8 cellular contexts compared by ENCODE assay signal in genomic region chr10:116742367-116743265, GRCh38. TPM values are rescaled to one million over a fixed set of nuclear protein-coding genes. Genes with fewer than 3 reads are reported as not detected.
DNase-seq lines count a peak whose midpoint lies in the region; ATAC-seq lines count a peak whose summit lies in the region.

A gene with protein sequence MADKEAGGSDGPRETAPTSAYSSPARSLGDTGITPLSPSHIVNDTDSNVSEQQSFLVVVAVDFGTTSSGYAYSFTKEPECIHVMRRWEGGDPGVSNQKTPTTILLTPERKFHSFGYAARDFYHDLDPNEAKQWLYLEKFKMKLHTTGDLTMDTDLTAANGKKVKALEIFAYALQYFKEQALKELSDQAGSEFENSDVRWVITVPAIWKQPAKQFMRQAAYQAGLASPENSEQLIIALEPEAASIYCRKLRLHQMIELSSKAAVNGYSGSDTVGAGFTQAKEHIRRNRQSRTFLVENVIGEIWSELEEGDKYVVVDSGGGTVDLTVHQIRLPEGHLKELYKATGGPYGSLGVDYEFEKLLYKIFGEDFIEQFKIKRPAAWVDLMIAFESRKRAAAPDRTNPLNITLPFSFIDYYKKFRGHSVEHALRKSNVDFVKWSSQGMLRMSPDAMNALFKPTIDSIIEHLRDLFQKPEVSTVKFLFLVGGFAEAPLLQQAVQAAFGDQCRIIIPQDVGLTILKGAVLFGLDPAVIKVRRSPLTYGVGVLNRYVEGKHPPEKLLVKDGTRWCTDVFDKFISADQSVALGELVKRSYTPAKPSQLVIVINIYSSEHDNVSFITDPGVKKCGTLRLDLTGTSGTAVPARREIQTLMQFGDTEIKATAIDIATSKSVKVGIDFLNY (minus strand): TSS chr10:116742566. CDS start chr10:116742469, 97 bp downstream.

- peak within 1 kb of the TSS; percentile 97 for H3K23ac ChIP-seq in mesendoderm (ENCODE audit: low read length)

- H3K9ac ChIP-seq in mesendoderm (ENCODE audit: low read length), result peak within 1 kb of the TSS; percentile 77

- H2BK15ac ChIP-seq in mesendoderm (replicated peaks; ENCODE audit: low read depth), result no peak within 1 kb of the TSS

- H3K4me1 Mint-ChIP-seq in activated CD8-positive, alpha-beta memory T cell treated with anti-CD3 and anti-CD28 coated beads, Interleukin-2, amount 10 ng/mL, durations not matched to agents 7 days and 5 days, result no peaks in the 10 kb centered on the region

- H3K56ac ChIP-seq in mesendoderm (ENCODE audit: low read length), result peak within 1 kb of the TSS; percentile 89

- H3K79me1 ChIP-seq in mesendoderm (ENCODE audit: low read length), result no peaks in the 10 kb centered on the region

- no peak within 1 kb of the TSS for H3K27ac Mint-ChIP-seq in activated CD8-positive, alpha-beta memory T cell treated with anti-CD3 and anti-CD28 coated beads, Interleukin-2, amount 10 ng/mL, durations not matched to agents 7 days and 5 days

- ATAC-seq in HG02623 (IDR thresholded peaks at IDR 0.05; ENCODE audit: unreplicated experiment), result peak; percentile 95
- ATAC-seq in activated CD8-positive, alpha-beta memory T cell treated with anti-CD3 and anti-CD28 coated beads, Interleukin-2, amount 10 ng/mL, durations not matched to agents 7 days and 5 days, result peak; percentile 92

- H3K18ac ChIP-seq in mesendoderm (ENCODE audit: low read length), result peak within 1 kb of the TSS; percentile 70

- no peaks in the 10 kb centered on the region for H3K36me3 ChIP-seq in mesendoderm (ENCODE audit: control insufficient read depth, insufficient read depth, low read length)

- peaks cover 2% of the 10 kb centered on the region for H3K4me1 ChIP-seq in mesendoderm (ENCODE audit: control insufficient read depth, low read depth, low read length)

- H3K36me3 Mint-ChIP-seq in activated CD8-positive, alpha-beta memory T cell treated with anti-CD3 and anti-CD28 coated beads, Interleukin-2, amount 10 ng/mL, durations not matched to agents 7 days and 5 days, result no peaks in the 10 kb centered on the region

- H4K5ac ChIP-seq in mesendoderm (ENCODE audit: low read length), result no peak within 1 kb of the TSS

- H3K4ac ChIP-seq in mesendoderm (ENCODE audit: low read depth, low read length), result no peak within 1 kb of the TSS

- no peak within 1 kb of the TSS for H3K27ac ChIP-seq in mesendoderm (ENCODE audit: low read depth, low read length)

- H3K27me3 Mint-ChIP-seq in activated CD8-positive, alpha-beta memory T cell treated with anti-CD3 and anti-CD28 coated beads, Interleukin-2, amount 10 ng/mL, durations not matched to agents 7 days and 5 days, result peaks cover 43% of the 10 kb centered on the region

- peaks cover 13% of the 10 kb centered on the region for H3K27me3 ChIP-seq in mesendoderm (ENCODE audit: insufficient read depth, low read length, poor library complexity)

- H3K4me3 Mint-ChIP-seq in activated CD8-positive, alpha-beta memory T cell treated with anti-CD3 and anti-CD28 coated beads, Interleukin-2, amount 10 ng/mL, durations not matched to agents 7 days and 5 days, result no peak within 1 kb of the TSS

- H2AK5ac ChIP-seq in mesendoderm (ENCODE audit: low read length), result no peak within 1 kb of the TSS

- no peaks in the 10 kb centered on the region for H3K79me2 ChIP-seq in mesendoderm (ENCODE audit: control insufficient read depth, insufficient read depth, low read length)

- peak within 1 kb of the TSS; percentile 68 for H3K4me2 ChIP-seq in mesendoderm (ENCODE audit: low read length)

- no peak within 1 kb of the TSS for H4K8ac ChIP-seq in mesendoderm (ENCODE audit: low read depth, low read length)

- no CpG with 5 or more reads among the region's 114 CpGs for WGBS in mesendoderm (ENCODE audit: extremely low coverage, insufficient coverage, low lambda C conversion rate)

- no peak within 1 kb of the TSS for H2BK5ac ChIP-seq in mesendoderm (ENCODE audit: low read length)

- peak within 1 kb of the TSS; percentile 46 for H3K4me3 ChIP-seq in mesendoderm (ENCODE audit: low read length)

- H3K9me3 Mint-ChIP-seq in activated CD8-positive, alpha-beta memory T cell treated with anti-CD3 and anti-CD28 coated beads, Interleukin-2, amount 10 ng/mL, durations not matched to agents 7 days and 5 days (ENCODE audit: low read depth), result no peaks in the 10 kb centered on the region

- peak; percentile 32 to 37 for DNase-seq in NCI-H2081 (lab: John Stamatoyannopoulos, UW)
- DNase-seq in NCI-H2081 treated with DMSO at 0.1 percent for 48 hours (lab: John Stamatoyannopoulos, UW), result no peak
- DNase-seq in NCI-H2171 (lab: John Stamatoyannopoulos, UW), result peak; percentile 35
- no peak for DNase-seq in activated CD8-positive, alpha-beta memory T cell treated with anti-CD3 and anti-CD28 coated beads, Interleukin-2, amount 10 ng/mL, durations not matched to agents 7 days and 5 days
- peak; percentile 76 for DNase-seq in epidermal melanocyte (ENCODE audit: insufficient read length, low spot score)
- peak; percentile 71 for DNase-seq in mesendoderm
- DNase-seq in stimulated activated CD8-positive, alpha-beta memory T cell treated with anti-CD3 and anti-CD28 coated beads, Interleukin-12 subunit alpha, Interleukin-12 subunit beta, amount 100 ng/mL, for 4 hours (ENCODE audit: low read depth), result peak; percentile 28

- CTCF ChIA-PET in activated CD8-positive, alpha-beta memory T cell treated with anti-CD3 and anti-CD28 coated beads, Interleukin-2, amount 10 ng/mL, durations not matched to agents 7 days and 5 days (lab: Charles Lee), result interaction anchor here (1.2 to 1.3 kb wide), 2 partner anchors 60 to 433 kb away, joined by 3 to 5 read pairs; no protein-coding TSS in a partner anchor

- no peak within 1 kb of the TSS for H2BK120ac ChIP-seq in mesendoderm (ENCODE audit: low read depth, low read length)

RNA-seq across cellular contexts. Expression of the gene that starts here (rescaled TPM):
- total RNA-seq in activated CD8-positive, alpha-beta memory T cell treated with anti-CD3 and anti-CD28 coated beads, Interleukin-2, amount 10 ng/mL, durations not matched to agents 7 days and 5 days, result not detected
- polyA plus RNA-seq in mesendoderm (2013, experiment 1 of 2), result 4.5 TPM
- 4.4 TPM for polyA plus RNA-seq in mesendoderm (2013, experiment 2 of 2)

Comparison
In these comparisons a context has a peak if more than half of its experiments do, and no peak if none do; other contexts are left out.
1. DNase-seq: peak in NCI-H2081 (2 of 2), NCI-H2171 (single experiment), epidermal melanocyte (single experiment), mesendoderm (single experiment) and stimulated activated CD8-positive, alpha-beta memory T cell treated with anti-CD3 and anti-CD28 coated beads, Interleukin-12 subunit alpha, Interleukin-12 subunit beta, amount 100 ng/mL, for 4 hours (single experiment); none in NCI-H2081 treated with DMSO at 0.1 percent for 48 hours (single experiment) and activated CD8-positive, alpha-beta memory T cell treated with anti-CD3 and anti-CD28 coated beads, Interleukin-2, amount 10 ng/mL, durations not matched to agents 7 days and 5 days (single experiment).
2. Peak in ATAC-seq in activated CD8-positive, alpha-beta memory T cell treated with anti-CD3 and anti-CD28 coated beads, Interleukin-2, amount 10 ng/mL, durations not matched to agents 7 days and 5 days; RNA of the gene not detected or under 1 TPM.